Comparison of ENCODE assay signal across 25 cellular contexts in the genomic region with DNA sequence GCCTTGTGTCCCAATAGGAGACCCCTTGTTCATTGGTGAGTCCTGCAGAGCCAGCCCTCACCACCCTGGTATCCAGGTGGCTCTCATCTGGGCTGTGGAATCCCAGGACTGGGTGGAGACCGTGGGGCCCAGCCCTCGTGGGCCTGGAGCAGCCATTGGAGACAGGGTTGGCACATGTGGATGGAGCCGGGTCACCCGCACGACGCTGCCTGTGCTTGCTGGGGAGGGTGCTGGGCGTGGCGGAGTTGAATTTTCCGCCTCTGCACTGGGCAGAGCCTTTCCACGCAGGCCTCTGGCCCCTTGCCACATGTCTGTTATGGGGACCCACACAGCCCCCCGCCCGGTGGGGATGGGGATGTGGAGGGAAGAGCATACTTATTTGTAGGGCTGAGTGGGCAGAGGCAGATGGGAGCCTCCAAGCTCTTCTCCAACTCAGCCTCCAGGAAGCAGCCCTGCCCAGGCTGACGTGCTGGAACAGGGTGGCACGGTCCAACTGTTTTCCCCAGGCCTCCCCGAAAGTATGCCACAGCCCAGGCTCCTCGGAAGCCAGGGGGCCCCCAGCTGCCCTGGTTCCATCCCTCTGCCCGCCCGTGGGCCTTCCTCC. TPM values are rescaled to one million over a fixed set of nuclear protein-coding genes. Genes with fewer than 3 reads are reported as not detected.
DNase-seq lines count a peak whose midpoint lies in the region; ATAC-seq, FAIRE-seq and TF ChIP-seq lines count a peak whose summit lies in the region.
"Had no signal": no experiment of that assay in that cellular context is flagged by ENCODE, and none has a peak within 500 bp of the region (broad histone marks: within the 10 kb centered on the region; RNA-seq: fewer than 3 reads in every experiment).

No MANE protein-coding gene starts in this region.

- intact Hi-C loops in left ventricle myocardium superior (cut with micrococcal nuclease): no loop called here
- intact Hi-C loops in kidney (cut with DNase I): no loop called here

- WGBS in suprapubic skin: 53% methylated on average over 6 of the region's 18 CpGs

- H3K9me3 ChIP-seq in right atrium auricular region (no peaks in the 10 kb centered on the region), kidney (ENCODE audit: control insufficient read depth in 1 of 2, low read length in 2 of 2) (no peaks in the 10 kb centered on the region), suprapubic skin (no peaks in the 10 kb centered on the region), Peyer's patch (no peaks in the 10 kb centered on the region)
- H3K9me3 ChIP-seq: MG63 had no signal

- no peak for FAIRE-seq in kidney (lab: Jason Lieb, UNC)
- FAIRE-seq: D721Med, GM19239, K562 had no signal

- DNase-seq in left ventricle myocardium superior (peak; percentile 35), right atrium auricular region (ENCODE audit: low spot score) (no peak), epithelial cell of esophagus (ENCODE audit: low read depth) (peak; percentile 32), kidney (peak; percentile 69), suprapubic skin (ENCODE audit: low spot score in 2 of 2) (no peak), Peyer's patch (no peak)
- DNase-seq in activated effector memory CD4-positive, alpha-beta T cell treated with Interleukin-2 at 50 U/mL for 16 hours: no peak
- DNase-seq: AML-193; DMS53; EL; GF-D8; GOT3; MG63; NCI-H1048; NCI-H1417 treated with DMSO at 0.1 percent for 48 hours; NCI-H187; NCI-H446 treated with DMSO at 0.1 percent for 48 hours; NCI-H69; NK-92 treated with Interleukin-12 subunit alpha and Interleukin-12 subunit beta, amount 100 ng/mL, for 24 hours had no signal

- H3K4me3 ChIP-seq in right atrium auricular region (no peak overlapping the region), epithelial cell of esophagus (ENCODE audit: low read length) (no peak overlapping the region), kidney (ENCODE audit: low read length in 2 of 2) (no peak overlapping the region), suprapubic skin (no peak overlapping the region), Peyer's patch (no peak overlapping the region)
- H3K4me3 ChIP-seq: K562, MG63 had no signal

- TF ChIP-seq EP300 in suprapubic skin (IDR thresholded peaks at IDR 0.05): no peak

- peaks cover under 1% of the 10 kb centered on the region for H3K36me3 ChIP-seq in right atrium auricular region
- H3K36me3 ChIP-seq in kidney (ENCODE audit: control insufficient read depth in 1 of 2, insufficient read depth in 2 of 2, low read length in 2 of 2): no peaks in the 10 kb centered on the region
- peaks cover 9% of the 10 kb centered on the region for H3K36me3 ChIP-seq in suprapubic skin
- H3K36me3 ChIP-seq in Peyer's patch: peaks cover 0 to 18% (median 0%) of the 10 kb centered on the region in 3 donors
- H3K36me3 ChIP-seq: MG63 had no signal

- H3K27me3 ChIP-seq in right atrium auricular region: no peaks in the 10 kb centered on the region
- H3K27me3 ChIP-seq in suprapubic skin: no peaks in the 10 kb centered on the region
- H3K27me3 ChIP-seq in Peyer's patch: no peaks in the 10 kb centered on the region
- H3K27me3 ChIP-seq: MG63 had no signal

- H3K4me1 ChIP-seq in right atrium auricular region: peaks cover 0 to 34% of the 10 kb centered on the region in 2 donors
- H3K4me1 ChIP-seq in kidney (ENCODE audit: control insufficient read depth in 1 of 2, insufficient read depth in 1 of 2, low read depth in 1 of 2, low read length in 2 of 2): peaks cover 0 to 5% of the 10 kb centered on the region in 2 donors
- H3K4me1 ChIP-seq in suprapubic skin: peaks cover 31% of the 10 kb centered on the region
- H3K4me1 ChIP-seq in Peyer's patch: peaks cover 0 to 31% (median 0%) of the 10 kb centered on the region in 4 donors

- no peak overlapping the region for H3K9ac ChIP-seq in kidney (ENCODE audit: low read length in 2 of 2)

- TF ChIP-seq POLR2A in suprapubic skin (IDR thresholded peaks at IDR 0.05): no peak
- no peak for TF ChIP-seq POLR2A in Peyer's patch (IDR thresholded peaks at IDR 0.05)

- H3K27ac ChIP-seq in right atrium auricular region: no peak overlapping the region
- H3K27ac ChIP-seq in kidney (ENCODE audit: low read depth in 2 of 2, low read length in 2 of 2): no peak overlapping the region
- peak overlapping the region; percentile 15 for H3K27ac ChIP-seq in suprapubic skin
- H3K27ac ChIP-seq in Peyer's patch: peak overlapping the region in 1 of 4 donors; percentile 79

- TF ChIP-seq CTCF in right atrium auricular region (IDR thresholded peaks at IDR 0.05) (no peak), epithelial cell of esophagus (IDR thresholded peaks at IDR 0.05; ENCODE audit: insufficient read depth, low read depth, low read length, missing control alignments) (no peak), kidney (IDR thresholded peaks at IDR 0.05; ENCODE audit: borderline replicate concordance, extremely low read depth, insufficient read depth) (no peak), suprapubic skin (IDR thresholded peaks at IDR 0.05) (no peak), Peyer's patch (IDR thresholded peaks at IDR 0.05) (no peak)

- ATAC-seq in left ventricle myocardium superior: no peak
- ATAC-seq in HG03432 (IDR thresholded peaks at IDR 0.05; ENCODE audit: unreplicated experiment): no peak
- ATAC-seq: HCT116, K562, Panc1 had no signal

RNA-seq across cellular contexts. Expression of gene GRAMD4, which starts 12.6 kb away (rescaled TPM):
- total RNA-seq in left ventricle myocardium superior (94.0 TPM), right atrium auricular region (10 to 100 TPM; 29.1 to 31.6 TPM), kidney (58.2 TPM), suprapubic skin (100 to 1,000 TPM in 3 of 4 donors, 10 to 100 TPM in 1; 64.1 to 230 (median 164) TPM), Peyer's patch (100 to 1,000 TPM in 3 of 4 donors, 10 to 100 TPM in 1; 98.2 to 428 (median 422) TPM)
- polyA plus RNA-seq in kidney (ENCODE audit: insufficient read depth, low read depth, low replicate concordance): 12.1 TPM

Comparison
In these comparisons a context has a peak if more than half of its experiments do, and no peak if none do; other contexts are left out.
1. DNase-seq: peak in left ventricle myocardium superior (single experiment), epithelial cell of esophagus (single experiment) and kidney (single experiment); none in right atrium auricular region (single experiment), suprapubic skin (0 of 2), Peyer's patch (0 of 3) and activated effector memory CD4-positive, alpha-beta T cell treated with Interleukin-2 at 50 U/mL for 16 hours (single experiment).